8 cellular contexts compared by ENCODE assay signal in genomic region chr1:109739738-109740614, GRCh38. TPM values are rescaled to one million over a fixed set of nuclear protein-coding genes. Genes with fewer than 3 reads are reported as not detected.
DNase-seq lines count a peak whose midpoint lies in the region; ATAC-seq and TF ChIP-seq lines count a peak whose summit lies in the region.

No MANE protein-coding gene starts in this region.

- H3K36me3 Mint-ChIP-seq in activated naive CD4-positive, alpha-beta T cell treated with anti-CD3 and anti-CD28 coated beads, Interleukin-2, amount 10 ng/mL, durations not matched to agents 7 days and 5 days = no peaks in the 10 kb centered on the region

- H3K9me3 Mint-ChIP-seq in activated naive CD4-positive, alpha-beta T cell treated with anti-CD3 and anti-CD28 coated beads, Interleukin-2, amount 10 ng/mL, durations not matched to agents 7 days and 5 days = no peaks in the 10 kb centered on the region

- no peak overlapping the region for H3K27ac Mint-ChIP-seq in activated naive CD4-positive, alpha-beta T cell treated with anti-CD3 and anti-CD28 coated beads, Interleukin-2, amount 10 ng/mL, durations not matched to agents 7 days and 5 days

- no peaks in the 10 kb centered on the region for H3K27me3 ChIP-seq in BE2C

- peak overlapping the region; percentile 68 for H3K4me3 Mint-ChIP-seq in activated naive CD4-positive, alpha-beta T cell treated with anti-CD3 and anti-CD28 coated beads, Interleukin-2, amount 10 ng/mL, durations not matched to agents 7 days and 5 days

- CTCF ChIA-PET in activated naive CD4-positive, alpha-beta T cell treated with anti-CD3 and anti-CD28 coated beads, Interleukin-2, amount 10 ng/mL, durations not matched to agents 7 days and 5 days (lab: Charles Lee) = no interaction called here

- peak; percentile 92 for ATAC-seq in GM19455 (IDR thresholded peaks at IDR 0.05; ENCODE audit: unreplicated experiment)

- peaks cover 9% of the 10 kb centered on the region for H3K4me1 Mint-ChIP-seq in activated naive CD4-positive, alpha-beta T cell treated with anti-CD3 and anti-CD28 coated beads, Interleukin-2, amount 10 ng/mL, durations not matched to agents 7 days and 5 days

- H3K36me3 ChIP-seq in BE2C = peaks cover 7% of the 10 kb centered on the region; the same call in 1 of the 2 replicates

- no peaks in the 10 kb centered on the region for H3K4me1 ChIP-seq in BE2C

- H3K9me3 ChIP-seq in BE2C = no peaks in the 10 kb centered on the region

- in situ Hi-C loops in SK-MEL-5 (cut with HindIII; ENCODE audit: low pct_unique_long_range_greater_than_20kb, low sequenced_read_pairs) = no loop called here

- peaks cover 60% of the 10 kb centered on the region for H3K27me3 Mint-ChIP-seq in activated naive CD4-positive, alpha-beta T cell treated with anti-CD3 and anti-CD28 coated beads, Interleukin-2, amount 10 ng/mL, durations not matched to agents 7 days and 5 days

- TF ChIP-seq CTCF in BE2C (IDR thresholded peaks at IDR 0.05; ENCODE audit: low read depth, low read length) = no peak

- H3K27ac ChIP-seq in substantia nigra (ENCODE audit: low read depth, low read length, poor library complexity, severe bottlenecking) = peak overlapping the region; percentile 67

- DNase-seq in BE2C = peak; percentile 84
- DNase-seq in HuH-7.5 (ENCODE audit: low spot score) = peak; percentile 78
- DNase-seq in SK-MEL-5 (ENCODE audit: low read depth, low spot score) = peak; percentile 55
- DNase-seq in activated naive CD4-positive, alpha-beta T cell treated with anti-CD3 and anti-CD28 coated beads, Interleukin-2, amount 10 ng/mL, durations not matched to agents 7 days and 5 days = peak; percentile 82
- DNase-seq in globus pallidus (ENCODE audit: low spot score) = peak; percentile 61
- DNase-seq in nucleus accumbens (lab: John Stamatoyannopoulos, UW) = peak in 54 of 56 donors; percentile 13 to 90 (median 64)
- peak in 45 of 49 donors; percentile 18 to 91 (median 64) for DNase-seq in substantia nigra (lab: John Stamatoyannopoulos, UW)

- H3K4me3 ChIP-seq in BE2C (ENCODE audit: low read depth, low read length) = peak overlapping the region; percentile 65

RNA-seq across cellular contexts. Expression of gene GSTM3, which starts 0.9 kb away (rescaled TPM):
- 71.4 TPM for polyA plus RNA-seq in BE2C (2012; ENCODE audit: insufficient read depth, insufficient read length, low read depth)
- total RNA-seq in SK-MEL-5 (2014; rRNA removed; shearing (Covaris generic)) = 67.6 and 72.1 TPM in 2 replicates
- polyA plus RNA-seq in SK-MEL-5 (2015; cell fraction: cytosol; rRNA removed) = 37.2 and 39.6 TPM in 2 replicates
- 18.0 and 22.5 TPM in 2 replicates for polyA plus RNA-seq in SK-MEL-5 (2015; cell fraction: nucleus; rRNA removed)

RNA-seq across cellular contexts. Expression of gene EPS8L3, which starts 23.7 kb away (rescaled TPM):
- 0.29 TPM for polyA plus RNA-seq in BE2C (2012; ENCODE audit: insufficient read depth, insufficient read length, low read depth)
- not detected in 2 replicates for total RNA-seq in SK-MEL-5 (2014; rRNA removed; shearing (Covaris generic))
- polyA plus RNA-seq in SK-MEL-5 (2015; cell fraction: cytosol; rRNA removed) = not detected in 2 replicates
- polyA plus RNA-seq in SK-MEL-5 (2015; cell fraction: nucleus; rRNA removed) = not detected in 2 replicates

RNA-seq across cellular contexts. Expression of gene GSTM5, which starts 27.9 kb away (rescaled TPM):
- polyA plus RNA-seq in BE2C (2012; ENCODE audit: insufficient read depth, insufficient read length, low read depth) = not detected
- not detected in 2 replicates for total RNA-seq in SK-MEL-5 (2014; rRNA removed; shearing (Covaris generic))
- polyA plus RNA-seq in SK-MEL-5 (2015; cell fraction: cytosol; rRNA removed) = not detected in 2 replicates
- not detected in 2 replicates for polyA plus RNA-seq in SK-MEL-5 (2015; cell fraction: nucleus; rRNA removed)

RNA-seq across cellular contexts. Expression of gene GSTM1, which starts 52.4 kb away (rescaled TPM):
- 0.96 TPM for polyA plus RNA-seq in BE2C (2012; ENCODE audit: insufficient read depth, insufficient read length, low read depth)
- total RNA-seq in SK-MEL-5 (2014; rRNA removed; shearing (Covaris generic)) = not detected in 2 replicates
- polyA plus RNA-seq in SK-MEL-5 (2015; cell fraction: cytosol; rRNA removed) = not detected in 2 replicates
- polyA plus RNA-seq in SK-MEL-5 (2015; cell fraction: nucleus; rRNA removed) = 0.60 TPM in 1 of 2 replicates, not detected in the other

Comparison
In these comparisons a context has a peak if more than half of its experiments do, and no peak if none do; other contexts are left out.
1. Peak in every context shown above with its lines: DNase-seq, ATAC-seq, H3K4me3 ChIP-seq and H3K27ac ChIP-seq.